In the genomic region with DNA sequence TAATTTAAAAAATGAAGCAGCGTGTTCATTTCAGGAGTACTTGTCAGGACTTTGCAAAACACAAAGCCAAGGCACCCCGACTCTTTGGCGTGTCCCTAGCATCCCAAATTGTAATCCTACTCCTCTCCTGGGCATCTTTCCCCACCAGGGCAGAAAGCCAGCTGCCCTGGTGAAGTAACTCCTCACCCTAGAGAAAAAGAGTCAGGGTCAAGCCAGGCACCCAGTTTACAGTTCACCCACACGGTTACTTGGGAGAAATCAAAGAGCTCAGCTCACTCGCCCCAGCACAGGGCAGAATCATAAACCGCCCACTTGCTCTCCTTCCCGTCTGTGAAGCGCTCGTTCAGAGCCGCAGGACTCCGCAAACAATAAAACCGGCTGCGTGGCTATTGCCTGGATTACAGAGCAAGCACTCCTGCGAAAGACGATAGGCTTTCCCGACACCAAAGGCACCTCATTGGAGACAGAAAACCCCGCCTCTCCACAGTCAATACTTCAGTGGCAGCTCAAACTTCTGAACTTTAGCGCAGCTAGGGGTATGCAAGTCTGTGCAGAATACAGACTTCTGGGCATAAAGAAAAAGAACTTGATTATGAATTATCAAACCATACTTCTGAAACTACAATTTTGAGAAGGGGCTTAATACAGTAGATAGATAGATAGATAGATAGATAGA, we compare ENCODE assay signal across 1 cellular context.
TF ChIP-seq lines count a peak whose summit lies in the region.

No MANE protein-coding gene starts in this region.

TF ChIP-seq in HepG2, 621 proteins besides CTCF, POLR2A, EP300 and RAD21 (continued from another document and continues in another):
- TF ChIP-seq, protein P1, sequence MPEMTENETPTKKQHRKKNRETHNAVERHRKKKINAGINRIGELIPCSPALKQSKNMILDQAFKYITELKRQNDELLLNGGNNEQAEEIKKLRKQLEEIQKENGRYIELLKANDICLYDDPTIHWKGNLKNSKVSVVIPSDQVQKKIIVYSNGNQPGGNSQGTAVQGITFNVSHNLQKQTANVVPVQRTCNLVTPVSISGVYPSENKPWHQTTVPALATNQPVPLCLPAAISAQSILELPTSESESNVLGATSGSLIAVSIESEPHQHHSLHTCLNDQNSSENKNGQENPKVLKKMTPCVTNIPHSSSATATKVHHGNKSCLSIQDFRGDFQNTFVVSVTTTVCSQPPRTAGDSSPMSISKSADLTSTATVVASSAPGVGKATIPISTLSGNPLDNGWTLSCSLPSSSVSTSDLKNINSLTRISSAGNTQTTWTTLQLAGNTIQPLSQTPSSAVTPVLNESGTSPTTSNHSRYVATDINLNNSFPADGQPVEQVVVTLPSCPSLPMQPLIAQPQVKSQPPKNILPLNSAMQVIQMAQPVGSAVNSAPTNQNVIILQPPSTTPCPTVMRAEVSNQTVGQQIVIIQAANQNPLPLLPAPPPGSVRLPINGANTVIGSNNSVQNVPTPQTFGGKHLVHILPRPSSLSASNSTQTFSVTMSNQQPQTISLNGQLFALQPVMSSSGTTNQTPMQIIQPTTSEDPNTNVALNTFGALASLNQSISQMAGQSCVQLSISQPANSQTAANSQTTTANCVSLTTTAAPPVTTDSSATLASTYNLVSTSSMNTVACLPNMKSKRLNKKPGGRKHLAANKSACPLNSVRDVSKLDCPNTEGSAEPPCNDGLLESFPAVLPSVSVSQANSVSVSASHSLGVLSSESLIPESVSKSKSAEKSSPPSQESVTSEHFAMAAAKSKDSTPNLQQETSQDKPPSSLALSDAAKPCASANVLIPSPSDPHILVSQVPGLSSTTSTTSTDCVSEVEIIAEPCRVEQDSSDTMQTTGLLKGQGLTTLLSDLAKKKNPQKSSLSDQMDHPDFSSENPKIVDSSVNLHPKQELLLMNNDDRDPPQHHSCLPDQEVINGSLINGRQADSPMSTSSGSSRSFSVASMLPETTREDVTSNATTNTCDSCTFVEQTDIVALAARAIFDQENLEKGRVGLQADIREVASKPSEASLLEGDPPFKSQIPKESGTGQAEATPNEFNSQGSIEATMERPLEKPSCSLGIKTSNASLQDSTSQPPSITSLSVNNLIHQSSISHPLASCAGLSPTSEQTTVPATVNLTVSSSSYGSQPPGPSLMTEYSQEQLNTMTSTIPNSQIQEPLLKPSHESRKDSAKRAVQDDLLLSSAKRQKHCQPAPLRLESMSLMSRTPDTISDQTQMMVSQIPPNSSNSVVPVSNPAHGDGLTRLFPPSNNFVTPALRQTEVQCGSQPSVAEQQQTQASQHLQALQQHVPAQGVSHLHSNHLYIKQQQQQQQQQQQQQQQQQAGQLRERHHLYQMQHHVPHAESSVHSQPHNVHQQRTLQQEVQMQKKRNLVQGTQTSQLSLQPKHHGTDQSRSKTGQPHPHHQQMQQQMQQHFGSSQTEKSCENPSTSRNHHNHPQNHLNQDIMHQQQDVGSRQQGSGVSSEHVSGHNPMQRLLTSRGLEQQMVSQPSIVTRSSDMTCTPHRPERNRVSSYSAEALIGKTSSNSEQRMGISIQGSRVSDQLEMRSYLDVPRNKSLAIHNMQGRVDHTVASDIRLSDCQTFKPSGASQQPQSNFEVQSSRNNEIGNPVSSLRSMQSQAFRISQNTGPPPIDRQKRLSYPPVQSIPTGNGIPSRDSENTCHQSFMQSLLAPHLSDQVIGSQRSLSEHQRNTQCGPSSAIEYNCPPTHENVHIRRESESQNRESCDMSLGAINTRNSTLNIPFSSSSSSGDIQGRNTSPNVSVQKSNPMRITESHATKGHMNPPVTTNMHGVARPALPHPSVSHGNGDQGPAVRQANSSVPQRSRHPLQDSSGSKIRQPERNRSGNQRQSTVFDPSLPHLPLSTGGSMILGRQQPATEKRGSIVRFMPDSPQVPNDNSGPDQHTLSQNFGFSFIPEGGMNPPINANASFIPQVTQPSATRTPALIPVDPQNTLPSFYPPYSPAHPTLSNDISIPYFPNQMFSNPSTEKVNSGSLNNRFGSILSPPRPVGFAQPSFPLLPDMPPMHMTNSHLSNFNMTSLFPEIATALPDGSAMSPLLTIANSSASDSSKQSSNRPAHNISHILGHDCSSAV (CRISPR knock-in tag; IDR thresholded peaks at IDR 0.05; ENCODE audit: borderline replicate concordance), result no peak
- TF ChIP-seq, protein P2, sequence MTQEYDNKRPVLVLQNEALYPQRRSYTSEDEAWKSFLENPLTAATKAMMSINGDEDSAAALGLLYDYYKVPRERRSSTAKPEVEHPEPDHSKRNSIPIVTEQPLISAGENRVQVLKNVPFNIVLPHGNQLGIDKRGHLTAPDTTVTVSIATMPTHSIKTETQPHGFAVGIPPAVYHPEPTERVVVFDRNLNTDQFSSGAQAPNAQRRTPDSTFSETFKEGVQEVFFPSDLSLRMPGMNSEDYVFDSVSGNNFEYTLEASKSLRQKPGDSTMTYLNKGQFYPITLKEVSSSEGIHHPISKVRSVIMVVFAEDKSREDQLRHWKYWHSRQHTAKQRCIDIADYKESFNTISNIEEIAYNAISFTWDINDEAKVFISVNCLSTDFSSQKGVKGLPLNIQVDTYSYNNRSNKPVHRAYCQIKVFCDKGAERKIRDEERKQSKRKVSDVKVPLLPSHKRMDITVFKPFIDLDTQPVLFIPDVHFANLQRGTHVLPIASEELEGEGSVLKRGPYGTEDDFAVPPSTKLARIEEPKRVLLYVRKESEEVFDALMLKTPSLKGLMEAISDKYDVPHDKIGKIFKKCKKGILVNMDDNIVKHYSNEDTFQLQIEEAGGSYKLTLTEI (CRISPR knock-in tag; conservative IDR thresholded peaks at IDR 0.05), result no peak
- TF ChIP-seq ZNF552 (CRISPR knock-in tag; IDR thresholded peaks at IDR 0.05; ENCODE audit: borderline replicate concordance), result peak; percentile 39; the same call in 1 of the 2 replicates
- TF ChIP-seq HMGA1 (CRISPR knock-in tag; conservative IDR thresholded peaks at IDR 0.05), result no peak
- peak; percentile 92 for TF ChIP-seq GATAD2A (CRISPR knock-in tag; IDR thresholded peaks at IDR 0.05)
- TF ChIP-seq SALL2 (CRISPR knock-in tag; IDR thresholded peaks at IDR 0.05), result 0 out of 2 replicates have a peak, but pooled peaks have one; percentile 26
- no peak for TF ChIP-seq CCAR2 (optimal IDR thresholded peaks at IDR 0.05; ENCODE audit: low read depth, low read length)
- TF ChIP-seq HNF4G (IDR thresholded peaks at IDR 0.05; ENCODE audit: borderline replicate concordance, low read depth, low read length), result no peak
- TF ChIP-seq HNF4G (CRISPR knock-in tag; IDR thresholded peaks at IDR 0.05; ENCODE audit: borderline replicate concordance, low read depth), result 0 out of 2 replicates have a peak, but pooled peaks have one; percentile 23
- TF ChIP-seq ZBTB10 (CRISPR knock-in tag; IDR thresholded peaks at IDR 0.05; ENCODE audit: borderline replicate concordance), result no peak
- TF ChIP-seq MIER2 (CRISPR knock-in tag; IDR thresholded peaks at IDR 0.05), result peak; percentile 76
- peak; percentile 86; the same call in 1 of the 2 replicates for TF ChIP-seq AFF4 (CRISPR knock-in tag; IDR thresholded peaks at IDR 0.05)
- TF ChIP-seq ZSCAN30 (CRISPR knock-in tag; IDR thresholded peaks at IDR 0.05), result no peak
- TF ChIP-seq ZNF747 (CRISPR knock-in tag; IDR thresholded peaks at IDR 0.05; ENCODE audit: borderline replicate concordance), result peak; percentile 40; the same call in 1 of the 2 replicates
- TF ChIP-seq YEATS4 (CRISPR knock-in tag; IDR thresholded peaks at IDR 0.05; ENCODE audit: borderline replicate concordance), result peak; percentile 75; the same call in 1 of the 2 replicates
- TF ChIP-seq, protein P3, sequence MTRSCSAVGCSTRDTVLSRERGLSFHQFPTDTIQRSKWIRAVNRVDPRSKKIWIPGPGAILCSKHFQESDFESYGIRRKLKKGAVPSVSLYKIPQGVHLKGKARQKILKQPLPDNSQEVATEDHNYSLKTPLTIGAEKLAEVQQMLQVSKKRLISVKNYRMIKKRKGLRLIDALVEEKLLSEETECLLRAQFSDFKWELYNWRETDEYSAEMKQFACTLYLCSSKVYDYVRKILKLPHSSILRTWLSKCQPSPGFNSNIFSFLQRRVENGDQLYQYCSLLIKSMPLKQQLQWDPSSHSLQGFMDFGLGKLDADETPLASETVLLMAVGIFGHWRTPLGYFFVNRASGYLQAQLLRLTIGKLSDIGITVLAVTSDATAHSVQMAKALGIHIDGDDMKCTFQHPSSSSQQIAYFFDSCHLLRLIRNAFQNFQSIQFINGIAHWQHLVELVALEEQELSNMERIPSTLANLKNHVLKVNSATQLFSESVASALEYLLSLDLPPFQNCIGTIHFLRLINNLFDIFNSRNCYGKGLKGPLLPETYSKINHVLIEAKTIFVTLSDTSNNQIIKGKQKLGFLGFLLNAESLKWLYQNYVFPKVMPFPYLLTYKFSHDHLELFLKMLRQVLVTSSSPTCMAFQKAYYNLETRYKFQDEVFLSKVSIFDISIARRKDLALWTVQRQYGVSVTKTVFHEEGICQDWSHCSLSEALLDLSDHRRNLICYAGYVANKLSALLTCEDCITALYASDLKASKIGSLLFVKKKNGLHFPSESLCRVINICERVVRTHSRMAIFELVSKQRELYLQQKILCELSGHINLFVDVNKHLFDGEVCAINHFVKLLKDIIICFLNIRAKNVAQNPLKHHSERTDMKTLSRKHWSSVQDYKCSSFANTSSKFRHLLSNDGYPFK (CRISPR knock-in tag; IDR thresholded peaks at IDR 0.05; ENCODE audit: borderline replicate concordance), result no peak
- TF ChIP-seq PCBP2 (optimal IDR thresholded peaks at IDR 0.05; ENCODE audit: low read depth, low read length, poor library complexity, severe bottlenecking), result no peak
- peak; percentile 78 for TF ChIP-seq MEIS2 (CRISPR knock-in tag; IDR thresholded peaks at IDR 0.05)
- no peak for TF ChIP-seq ZNF589 (CRISPR knock-in tag; conservative IDR thresholded peaks at IDR 0.05)
- TF ChIP-seq, protein P4, sequence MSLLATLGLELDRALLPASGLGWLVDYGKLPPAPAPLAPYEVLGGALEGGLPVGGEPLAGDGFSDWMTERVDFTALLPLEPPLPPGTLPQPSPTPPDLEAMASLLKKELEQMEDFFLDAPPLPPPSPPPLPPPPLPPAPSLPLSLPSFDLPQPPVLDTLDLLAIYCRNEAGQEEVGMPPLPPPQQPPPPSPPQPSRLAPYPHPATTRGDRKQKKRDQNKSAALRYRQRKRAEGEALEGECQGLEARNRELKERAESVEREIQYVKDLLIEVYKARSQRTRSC (CRISPR knock-in tag; IDR thresholded peaks at IDR 0.05; ENCODE audit: low read depth), result peak; percentile 87
- TF ChIP-seq CHD4 (IDR thresholded peaks at IDR 0.05; ENCODE audit: borderline replicate concordance, low read length), result no peak; the same call in 1 of the 2 replicates
- TF ChIP-seq ZNF235 (CRISPR knock-in tag; IDR thresholded peaks at IDR 0.05; ENCODE audit: borderline replicate concordance), result no peak
- TF ChIP-seq GABPA (IDR thresholded peaks at IDR 0.05; ENCODE audit: low read depth, low read length), result no peak
- peak; percentile 47 for TF ChIP-seq GABPA (CRISPR knock-in tag; IDR thresholded peaks at IDR 0.05; ENCODE audit: low read depth)
- TF ChIP-seq ZNF225 (CRISPR knock-in tag; IDR thresholded peaks at IDR 0.05), result peak; percentile 49; the same call in 1 of the 2 replicates
- TF ChIP-seq SRSF4 (IDR thresholded peaks at IDR 0.05; ENCODE audit: low read depth, low read length, poor library complexity, severe bottlenecking), result no peak
- 0 out of 2 replicates have a peak, but pooled peaks have one; percentile 37 for TF ChIP-seq ARNT2 (CRISPR knock-in tag; IDR thresholded peaks at IDR 0.05; ENCODE audit: low read depth)
- TF ChIP-seq, protein P5, sequence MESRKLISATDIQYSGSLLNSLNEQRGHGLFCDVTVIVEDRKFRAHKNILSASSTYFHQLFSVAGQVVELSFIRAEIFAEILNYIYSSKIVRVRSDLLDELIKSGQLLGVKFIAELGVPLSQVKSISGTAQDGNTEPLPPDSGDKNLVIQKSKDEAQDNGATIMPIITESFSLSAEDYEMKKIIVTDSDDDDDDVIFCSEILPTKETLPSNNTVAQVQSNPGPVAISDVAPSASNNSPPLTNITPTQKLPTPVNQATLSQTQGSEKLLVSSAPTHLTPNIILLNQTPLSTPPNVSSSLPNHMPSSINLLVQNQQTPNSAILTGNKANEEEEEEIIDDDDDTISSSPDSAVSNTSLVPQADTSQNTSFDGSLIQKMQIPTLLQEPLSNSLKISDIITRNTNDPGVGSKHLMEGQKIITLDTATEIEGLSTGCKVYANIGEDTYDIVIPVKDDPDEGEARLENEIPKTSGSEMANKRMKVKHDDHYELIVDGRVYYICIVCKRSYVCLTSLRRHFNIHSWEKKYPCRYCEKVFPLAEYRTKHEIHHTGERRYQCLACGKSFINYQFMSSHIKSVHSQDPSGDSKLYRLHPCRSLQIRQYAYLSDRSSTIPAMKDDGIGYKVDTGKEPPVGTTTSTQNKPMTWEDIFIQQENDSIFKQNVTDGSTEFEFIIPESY (CRISPR knock-in tag; IDR thresholded peaks at IDR 0.05), result peak; percentile 49; the same call in 1 of the 2 replicates
